In genomic region chr4:46933686-46934085, GRCh38 we compare ENCODE assay signal across 27 cellular contexts. TPM values are rescaled to one million over a fixed set of nuclear protein-coding genes. Genes with fewer than 3 reads are reported as not detected.
"Had no signal": no experiment of that assay in that cellular context is flagged by ENCODE, and none has a peak within 500 bp of the region (broad histone marks: within the 10 kb centered on the region; RNA-seq: fewer than 3 reads in every experiment).

No MANE protein-coding gene starts in this region.

- ATAC-seq: activated naive CD4-positive, alpha-beta T cell treated with anti-CD3 and anti-CD28 coated beads, Interleukin-2, amount 50 U/mL, for 72 hours; activated T-helper 17 cell treated with anti-CD3 and anti-CD28 coated beads, Interleukin-2, amount 50 U/mL, for 72 hours; effector memory CD8-positive, alpha-beta T cell; gastrocnemius medialis; left cardiac atrium; pancreas; right lobe of liver; stimulated activated memory B cell treated with anti-CD40 and anti-IgM and Interleukin-4, amounts not matched to agents 10 μg/mL and 1 μg/mL and 100 μg/mL, for 72 hours; WTC11 had no signal

- DNase-seq: activated CD8-positive, alpha-beta memory T cell treated with anti-CD3 and anti-CD28 coated beads, Interleukin-2, amount 50 U/mL, for 4 hours; activated T-cell treated with anti-CD3 and anti-CD28 coated beads, Interleukin-2, amount 50 U/mL, for 24 hours; dorsolateral prefrontal cortex; effector memory CD8-positive, alpha-beta T cell; gastrocnemius medialis; hippocampal formation; left cardiac atrium; nephron progenitor cell; pancreas; right lobe of liver; stimulated activated CD4-positive, alpha-beta T cell treated with anti-CD3 and anti-CD28 coated beads, Interleukin-15, amount 100 ng/mL, for 24 hours; stomach; T-helper 9 cell had no signal

- FAIRE-seq: colon, endothelial cell of umbilical vein, pancreas had no signal

RNA-seq across cellular contexts. Expression of gene COX7B2, which starts 24.6 kb away (rescaled TPM):
- total RNA-seq: activated naive CD4-positive, alpha-beta T cell treated with anti-CD3 and anti-CD28 coated beads, Interleukin-2, amount 50 U/mL, for 72 hours; activated T-helper 17 cell treated with anti-CD3 and anti-CD28 coated beads, Interleukin-2, amount 50 U/mL, for 72 hours; ascending aorta; dorsolateral prefrontal cortex; endothelial cell of umbilical vein; esophagus muscularis mucosa; gastrocnemius medialis; left cardiac atrium; liver; mononuclear cell; myocyte; pancreas; right lobe of liver; stomach; suprapubic skin; tibial nerve; urinary bladder; WTC11 had no signal

RNA-seq across cellular contexts. Expression of gene GABRA4, which starts 59.7 kb away (rescaled TPM):
- total RNA-seq: activated naive CD4-positive, alpha-beta T cell treated with anti-CD3 and anti-CD28 coated beads, Interleukin-2, amount 50 U/mL, for 72 hours; activated T-helper 17 cell treated with anti-CD3 and anti-CD28 coated beads, Interleukin-2, amount 50 U/mL, for 72 hours; endothelial cell of umbilical vein; myocyte had no signal
